ENCODE assay signal across 13 cellular contexts in the genomic region with DNA sequence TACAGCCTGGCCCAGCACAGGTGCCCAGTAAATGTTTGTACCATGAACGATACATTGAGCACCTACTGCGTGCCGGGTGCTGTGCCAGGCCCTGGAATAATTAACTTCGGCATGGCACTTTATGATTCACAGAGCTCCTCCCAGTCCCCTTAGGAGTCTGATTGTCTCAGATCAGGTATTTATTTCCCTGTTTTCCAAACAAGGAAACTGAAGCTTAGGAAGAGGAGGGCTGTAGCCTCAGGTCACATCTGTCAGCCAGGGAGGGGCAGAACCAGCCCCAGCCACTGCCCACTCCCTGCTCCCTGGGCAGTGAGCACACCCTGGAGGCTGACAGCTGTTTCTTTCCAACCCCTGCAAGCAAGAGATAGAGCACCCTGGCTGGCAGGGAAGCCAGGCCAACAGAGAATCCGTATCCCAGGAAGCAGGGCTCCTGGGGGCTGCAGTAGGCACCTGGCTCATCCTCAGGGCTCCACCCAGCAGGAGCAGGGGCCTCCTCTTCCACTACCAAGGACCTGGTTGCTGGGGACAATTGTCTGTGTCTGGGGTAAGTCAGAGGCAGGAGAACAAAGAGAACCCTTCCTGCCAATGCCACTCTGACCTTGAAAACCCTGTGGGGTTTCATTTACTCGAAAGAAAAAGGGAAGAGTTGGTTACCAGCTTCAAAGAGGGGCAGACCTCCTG.
A peak's percentile ranks its signal among the peaks of the same experiment; 100 is the strongest.
DNase-seq lines count a peak whose midpoint lies in the region; ATAC-seq and TF ChIP-seq lines count a peak whose summit lies in the region.
"Had no signal": no experiment of that assay in that cellular context is flagged by ENCODE, and none has a peak within 500 bp of the region (broad histone marks: within the 10 kb centered on the region; RNA-seq: fewer than 3 reads in every experiment).

No MANE protein-coding gene starts in this region.

- peaks cover 1 to 9% (median 5%) of the 10 kb centered on the region in 3 donors for H3K27me3 Mint-ChIP-seq in CD14-positive monocyte (ENCODE audit: low read depth in 3 of 3)

- peak in 3 of 9 donors; percentile 13 to 29 (median 22) for TF ChIP-seq CTCF in heart right ventricle (IDR thresholded peaks at IDR 0.05)
- TF ChIP-seq CTCF in epithelial cell of esophagus (IDR thresholded peaks at IDR 0.05; ENCODE audit: insufficient read depth, low read depth, low read length, missing control alignments): peak; percentile 33
- no peak for TF ChIP-seq CTCF in vagina (IDR thresholded peaks at IDR 0.05)
- no peak for TF ChIP-seq CTCF in CD14-positive monocyte (IDR thresholded peaks at IDR 0.05)

- H3K36me3 Mint-ChIP-seq in CD14-positive monocyte: no peaks in the 10 kb centered on the region

- no peaks in the 10 kb centered on the region for H3K9me3 Mint-ChIP-seq in CD14-positive monocyte
- H3K9me3 Mint-ChIP-seq: activated T-helper 17 cell treated with anti-CD3 and anti-CD28 coated beads, Interleukin-2, amount 50 U/mL, for 72 hours had no signal

- DNase-seq in heart right ventricle: no peak
- no peak for DNase-seq in cardiac septum (ENCODE audit: low spot score)
- peak; percentile 94 for DNase-seq in epithelial cell of esophagus (ENCODE audit: low read depth)
- DNase-seq in myocyte (ENCODE audit: low read depth): peak; percentile 49
- DNase-seq in vagina (ENCODE audit: extremely low spot score in 2 of 2): no peak
- DNase-seq in glomerular visceral epithelial cell (ENCODE audit: extremely low spot score): no peak
- no peak for DNase-seq in CD14-positive monocyte (ENCODE audit: low spot score)
- no peak for DNase-seq in NCI-H510A treated with DMSO at 0.1 percent for 48 hours (lab: John Stamatoyannopoulos, UW)
- DNase-seq: mesendoderm; stimulated activated CD4-positive, alpha-beta T cell treated with anti-CD3 and anti-CD28 coated beads, Interleukin-12 subunit alpha, Interleukin-12 subunit beta, amount 100 ng/mL, for 4 hours had no signal

- H3K27me3 ChIP-seq in heart right ventricle (no peaks in the 10 kb centered on the region), vagina (no peaks in the 10 kb centered on the region)

- peak in 1 of 8 donors; percentile 15 for ATAC-seq in heart right ventricle
- ATAC-seq: activated T-helper 17 cell treated with anti-CD3 and anti-CD28 coated beads, Interleukin-2, amount 50 U/mL, for 72 hours had no signal

- H3K4me1 ChIP-seq in heart right ventricle (peaks cover 67 to 100% (median 86%) of the 10 kb centered on the region in 9 donors), vagina (peaks cover 93% of the 10 kb centered on the region)

- 48 to 59% methylated on average over 6 of the region's 6 CpGs for WGBS in heart right ventricle, 2 donors

- peak overlapping the region; percentile 39 to 98 (median 92) for H3K27ac ChIP-seq in heart right ventricle
- peak overlapping the region; percentile 89 for H3K27ac ChIP-seq in vagina
- H3K27ac ChIP-seq: KMS-11, SK-N-MC had no signal

- H3K36me3 ChIP-seq in heart right ventricle (peaks cover 0 to 7% (median 0%) of the 10 kb centered on the region in 9 donors), vagina (no peaks in the 10 kb centered on the region)

- intact Hi-C loops in heart right ventricle (cut with DNase I) (loop anchor here in 1 of 10 donors (10.0 kb wide), 1 partner anchor 76 kb away; no protein-coding TSS in a partner anchor), cardiac septum (cut with DNase I) (loop anchor here (5.0 kb wide), 1 partner anchor 42 kb away; no protein-coding TSS in a partner anchor), vagina (cut with DNase I) (no loop called here), CD14-positive monocyte (cut with micrococcal nuclease) (no loop called here)

- H3K4me1 Mint-ChIP-seq in CD14-positive monocyte: no peaks in the 10 kb centered on the region
- H3K4me1 Mint-ChIP-seq: activated T-helper 17 cell treated with anti-CD3 and anti-CD28 coated beads, Interleukin-2, amount 50 U/mL, for 72 hours had no signal

- no peak overlapping the region for H3K4me3 ChIP-seq in heart right ventricle
- H3K4me3 ChIP-seq in epithelial cell of esophagus (ENCODE audit: low read length): no peak overlapping the region
- H3K4me3 ChIP-seq in vagina: no peak overlapping the region
- H3K4me3 ChIP-seq: SK-N-MC had no signal

- H3K27ac Mint-ChIP-seq in CD14-positive monocyte: no peak overlapping the region
- H3K27ac Mint-ChIP-seq: activated T-helper 17 cell treated with anti-CD3 and anti-CD28 coated beads, Interleukin-2, amount 50 U/mL, for 72 hours had no signal

- no peaks in the 10 kb centered on the region for H3K9me3 ChIP-seq in heart right ventricle
- no peaks in the 10 kb centered on the region for H3K9me3 ChIP-seq in vagina

- no peak overlapping the region for H3K4me3 Mint-ChIP-seq in CD14-positive monocyte
- H3K4me3 Mint-ChIP-seq: activated T-helper 17 cell treated with anti-CD3 and anti-CD28 coated beads, Interleukin-2, amount 50 U/mL, for 72 hours had no signal

- TF ChIP-seq POLR2A in vagina (IDR thresholded peaks at IDR 0.05): no peak

Comparison
In these comparisons a context has a peak if more than half of its experiments do, and no peak if none do; other contexts are left out.
1. DNase-seq: peak in epithelial cell of esophagus (single experiment) and myocyte (single experiment); none in heart right ventricle (0 of 2), cardiac septum (single experiment), vagina (0 of 2), glomerular visceral epithelial cell (single experiment), CD14-positive monocyte (single experiment) and NCI-H510A treated with DMSO at 0.1 percent for 48 hours (single experiment).